Comparison of ENCODE assay signal across 13 cellular contexts in the genomic region with DNA sequence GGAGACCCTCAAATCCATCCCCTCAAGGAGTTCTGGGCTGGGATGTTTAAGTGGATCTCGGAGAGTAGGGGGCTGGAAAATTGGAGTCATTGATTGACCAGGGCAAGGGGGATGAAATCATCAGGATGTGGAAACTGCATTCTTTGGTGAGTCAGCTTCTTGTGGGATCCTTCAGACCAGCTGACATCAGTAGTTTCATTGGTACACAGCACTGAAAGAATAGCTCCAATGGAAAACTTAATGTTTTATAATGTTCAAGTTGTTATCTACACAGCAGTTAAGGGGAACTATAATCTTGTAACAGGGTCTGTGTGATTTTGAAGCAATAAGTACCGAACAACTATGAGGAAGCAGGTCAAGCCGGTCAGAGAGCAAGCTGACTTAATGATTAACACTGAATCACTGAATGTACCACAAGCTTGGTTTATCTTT.
DNase-seq lines count a peak whose midpoint lies in the region; ATAC-seq and TF ChIP-seq lines count a peak whose summit lies in the region.
"Had no signal": no experiment of that assay in that cellular context is flagged by ENCODE, and none has a peak within 500 bp of the region (broad histone marks: within the 10 kb centered on the region; RNA-seq: fewer than 3 reads in every experiment).

No MANE protein-coding gene starts in this region.

- peak overlapping the region; percentile 60 for H3K4me3 Mint-ChIP-seq in HFFc6
- H3K4me3 Mint-ChIP-seq in activated T-helper 1 cell treated with anti-CD3 and anti-CD28 coated beads, Interleukin-12 subunit alpha, Interleukin-12 subunit beta, Interleukin-2, Interleukin-4 antibody, amounts not matched to agents 30 ng/mL and 10 ng/mL and 1 ng/mL, durations not matched to agents 14 hours and 24 hours and 36 hours: no peak overlapping the region
- H3K4me3 Mint-ChIP-seq: CD4-positive, alpha-beta memory T cell; neural crest cell had no signal

- no peaks in the 10 kb centered on the region for H3K9me3 Mint-ChIP-seq in HFFc6
- no peaks in the 10 kb centered on the region for H3K9me3 Mint-ChIP-seq in activated T-helper 1 cell treated with anti-CD3 and anti-CD28 coated beads, Interleukin-12 subunit alpha, Interleukin-12 subunit beta, Interleukin-2, Interleukin-4 antibody, amounts not matched to agents 30 ng/mL and 10 ng/mL and 1 ng/mL, durations not matched to agents 14 hours and 24 hours and 36 hours
- H3K9me3 Mint-ChIP-seq: CD4-positive, alpha-beta memory T cell had no signal

- no peak overlapping the region for H3K27ac ChIP-seq in gastroesophageal sphincter
- H3K27ac ChIP-seq in ascending aorta: no peak overlapping the region
- H3K27ac ChIP-seq: cardiac muscle cell had no signal

- H3K27me3 ChIP-seq in gastroesophageal sphincter (no peaks in the 10 kb centered on the region), ascending aorta (no peaks in the 10 kb centered on the region)
- H3K27me3 ChIP-seq: cardiac muscle cell had no signal

- intact Hi-C loops in activated T-helper 1 cell treated with anti-CD3 and anti-CD28 coated beads, Interleukin-12 subunit alpha, Interleukin-12 subunit beta, Interleukin-2, Interleukin-4 antibody, amounts not matched to agents 30 ng/mL and 10 ng/mL and 1 ng/mL, durations not matched to agents 14 hours and 24 hours and 36 hours (cut with micrococcal nuclease): no loop called here
- intact Hi-C loops in ascending aorta (cut with DNase I): no loop called here

- no peak overlapping the region for H3K4me3 ChIP-seq in gastroesophageal sphincter
- no peak overlapping the region for H3K4me3 ChIP-seq in ascending aorta
- H3K4me3 ChIP-seq: cardiac muscle cell had no signal

- WGBS in gastroesophageal sphincter (ENCODE audit: low coverage in 1 of 2), 2 donors: 63 to 86% methylated on average over 2 to 3 of the region's 3 CpGs

- H3K4me1 ChIP-seq in gastroesophageal sphincter (no peaks in the 10 kb centered on the region), ascending aorta (no peaks in the 10 kb centered on the region)

- TF ChIP-seq EP300 in gastroesophageal sphincter (IDR thresholded peaks at IDR 0.05): no peak

- peak overlapping the region; percentile 96 for H3K27ac Mint-ChIP-seq in HFFc6
- peak overlapping the region; percentile 6 for H3K27ac Mint-ChIP-seq in activated T-helper 1 cell treated with anti-CD3 and anti-CD28 coated beads, Interleukin-12 subunit alpha, Interleukin-12 subunit beta, Interleukin-2, Interleukin-4 antibody, amounts not matched to agents 30 ng/mL and 10 ng/mL and 1 ng/mL, durations not matched to agents 14 hours and 24 hours and 36 hours
- H3K27ac Mint-ChIP-seq: CD4-positive, alpha-beta memory T cell had no signal

- peaks cover 23% of the 10 kb centered on the region for H3K4me1 Mint-ChIP-seq in HFFc6 (ENCODE audit: low read depth)
- peaks cover 6% of the 10 kb centered on the region for H3K4me1 Mint-ChIP-seq in activated T-helper 1 cell treated with anti-CD3 and anti-CD28 coated beads, Interleukin-12 subunit alpha, Interleukin-12 subunit beta, Interleukin-2, Interleukin-4 antibody, amounts not matched to agents 30 ng/mL and 10 ng/mL and 1 ng/mL, durations not matched to agents 14 hours and 24 hours and 36 hours (ENCODE audit: low read depth)
- H3K4me1 Mint-ChIP-seq: CD4-positive, alpha-beta memory T cell; neural crest cell had no signal

- H3K36me3 Mint-ChIP-seq in HFFc6 (ENCODE audit: low read depth): no peaks in the 10 kb centered on the region
- no peaks in the 10 kb centered on the region for H3K36me3 Mint-ChIP-seq in activated T-helper 1 cell treated with anti-CD3 and anti-CD28 coated beads, Interleukin-12 subunit alpha, Interleukin-12 subunit beta, Interleukin-2, Interleukin-4 antibody, amounts not matched to agents 30 ng/mL and 10 ng/mL and 1 ng/mL, durations not matched to agents 14 hours and 24 hours and 36 hours (ENCODE audit: low read depth)

- ATAC-seq in gastroesophageal sphincter: no peak
- no peak for ATAC-seq in HG02798 (IDR thresholded peaks at IDR 0.05; ENCODE audit: poor library complexity, unreplicated experiment)

- H3K27me3 Mint-ChIP-seq in HFFc6 (ENCODE audit: insufficient read depth): peaks cover 2% of the 10 kb centered on the region
- H3K27me3 Mint-ChIP-seq in activated T-helper 1 cell treated with anti-CD3 and anti-CD28 coated beads, Interleukin-12 subunit alpha, Interleukin-12 subunit beta, Interleukin-2, Interleukin-4 antibody, amounts not matched to agents 30 ng/mL and 10 ng/mL and 1 ng/mL, durations not matched to agents 14 hours and 24 hours and 36 hours (ENCODE audit: insufficient read depth): no peaks in the 10 kb centered on the region
- H3K27me3 Mint-ChIP-seq: CD4-positive, alpha-beta memory T cell had no signal

- H3K9me3 ChIP-seq in gastroesophageal sphincter (no peaks in the 10 kb centered on the region), ascending aorta (no peaks in the 10 kb centered on the region)

- TF ChIP-seq CTCF in HFFc6 (IDR thresholded peaks at IDR 0.05) (no peak), gastroesophageal sphincter (IDR thresholded peaks at IDR 0.05) (no peak), ascending aorta (IDR thresholded peaks at IDR 0.05) (no peak)

- peaks cover 0 to 6% of the 10 kb centered on the region in 2 donors for H3K36me3 ChIP-seq in gastroesophageal sphincter
- H3K36me3 ChIP-seq in ascending aorta: no peaks in the 10 kb centered on the region
- H3K36me3 ChIP-seq: cardiac muscle cell had no signal

- peak; percentile 10 for DNase-seq in AG08395 (ENCODE audit: low spot score)
- DNase-seq in HFFc6: peak; percentile 57
- no peak for DNase-seq in activated T-helper 1 cell treated with anti-CD3 and anti-CD28 coated beads, Interleukin-12 subunit alpha, Interleukin-12 subunit beta, Interleukin-2, Interleukin-4 antibody, amounts not matched to agents 30 ng/mL and 10 ng/mL and 1 ng/mL, durations not matched to agents 14 hours and 24 hours and 36 hours (ENCODE audit: low spot score)
- DNase-seq in glomerular visceral epithelial cell (ENCODE audit: extremely low spot score): peak; percentile 73
- no peak for DNase-seq in SKM-1 (lab: John Stamatoyannopoulos, UW; ENCODE audit: unreplicated experiment)
- DNase-seq in ascending aorta (ENCODE audit: low spot score in 2 of 2): no peak
- DNase-seq: CD4-positive, alpha-beta memory T cell; NCI-H1417 treated with DMSO at 0.1 percent for 48 hours; stimulated activated CD4-positive, alpha-beta T cell treated with anti-CD3 and anti-CD28 coated beads, Interleukin-2, amount 100 ng/mL, for 48 hours had no signal

- no peak for TF ChIP-seq POLR2A in gastroesophageal sphincter (IDR thresholded peaks at IDR 0.05)

Comparison
In these comparisons a context has a peak if more than half of its experiments do, and no peak if none do; other contexts are left out.
1. DNase-seq: peak in AG08395 (single experiment), HFFc6 (single experiment) and glomerular visceral epithelial cell (single experiment); none in activated T-helper 1 cell treated with anti-CD3 and anti-CD28 coated beads, Interleukin-12 subunit alpha, Interleukin-12 subunit beta, Interleukin-2, Interleukin-4 antibody, amounts not matched to agents 30 ng/mL and 10 ng/mL and 1 ng/mL, durations not matched to agents 14 hours and 24 hours and 36 hours (single experiment), SKM-1 (single experiment) and ascending aorta (0 of 2).